In genomic region chr3:45302470-45302869, GRCh38 we compare ENCODE assay signal across 1 cellular context.
TF ChIP-seq lines count a peak whose summit lies in the region.

No MANE protein-coding gene starts in this region.

TF ChIP-seq in K562, 482 proteins besides CTCF, POLR2A, EP300 and RAD21 (continued from another document):
- no peak for TF ChIP-seq AFF4 (CRISPR knock-in tag; IDR thresholded peaks at IDR 0.05)
- no peak for TF ChIP-seq HNRNPLL (IDR thresholded peaks at IDR 0.05; ENCODE audit: low read depth, low read length, poor library complexity, severe bottlenecking)
- TF ChIP-seq HOMEZ (CRISPR knock-in tag; IDR thresholded peaks at IDR 0.05), result no peak
- TF ChIP-seq ZFP1 (CRISPR knock-in tag; IDR thresholded peaks at IDR 0.05), result peak; percentile 71
- no peak for TF ChIP-seq TFAM (CRISPR knock-in tag; conservative IDR thresholded peaks at IDR 0.05)
- TF ChIP-seq TSC22D4 (tag; IDR thresholded peaks at IDR 0.05), result no peak
- TF ChIP-seq PHF21A (IDR thresholded peaks at IDR 0.05; ENCODE audit: borderline replicate concordance, low read depth), result no peak
- no peak for TF ChIP-seq RAD51 (IDR thresholded peaks at IDR 0.05; ENCODE audit: borderline replicate concordance, low read depth)
- no peak for TF ChIP-seq ZZZ3 (IDR thresholded peaks at IDR 0.05)
- TF ChIP-seq ZNF316 (IDR thresholded peaks at IDR 0.05), result peak; percentile 78
- TF ChIP-seq RBM17 (IDR thresholded peaks at IDR 0.05; ENCODE audit: borderline replicate concordance, low read depth, low read length), result no peak
- TF ChIP-seq ZNF175 (CRISPR knock-in tag; IDR thresholded peaks at IDR 0.05; ENCODE audit: low read depth), result no peak
- TF ChIP-seq GABPB1 (CRISPR knock-in tag; IDR thresholded peaks at IDR 0.05), result no peak
- no peak for TF ChIP-seq CEBPG (CRISPR knock-in tag; IDR thresholded peaks at IDR 0.05)
- TF ChIP-seq CEBPG (tag; conservative IDR thresholded peaks at IDR 0.05 in 1 of 2, IDR thresholded peaks at IDR 0.05 in 1 of 2), result no peak
